In genomic region chr13:30006246-30006645, GRCh38 we compare ENCODE assay signal across 15 cellular contexts.
"Had no signal": no experiment of that assay in that cellular context is flagged by ENCODE, and none has a peak within 500 bp of the region (broad histone marks: within the 10 kb centered on the region; RNA-seq: fewer than 3 reads in every experiment).

No MANE protein-coding gene starts in this region.

- DNase-seq: activated CD4-positive, alpha-beta T cell treated with anti-CD3 and anti-CD28 coated beads for 1 hour; activated gamma-delta T cell; caudate nucleus; effector memory CD8-positive, alpha-beta T cell; immature natural killer cell; kidney glomerular epithelial cell; left ventricle myocardium inferior; mammary epithelial cell; stimulated activated naive B cell treated with anti-CD40 and anti-IgM and Interleukin-4, amounts not matched to agents 10 μg/mL and 1 μg/mL and 100 μg/mL, for 72 hours; tibial artery; WERI-Rb-1 had no signal

- H3K36me3 Mint-ChIP-seq: activated naive CD8-positive, alpha-beta T cell; brain; stimulated activated naive B cell treated with anti-CD40 and anti-IgM and Interleukin-4, amounts not matched to agents 10 μg/mL and 1 μg/mL and 100 μg/mL, for 72 hours had no signal

- H3K36me3 ChIP-seq: left ventricle myocardium inferior, tibial artery, WERI-Rb-1 had no signal

- H3K9me3 Mint-ChIP-seq: brain; effector memory CD8-positive, alpha-beta T cell; immature natural killer cell; neural crest cell; stimulated activated naive B cell treated with anti-CD40 and anti-IgM and Interleukin-4, amounts not matched to agents 10 μg/mL and 1 μg/mL and 100 μg/mL, for 72 hours had no signal

- H3K4me1 ChIP-seq: left ventricle myocardium inferior, tibial artery had no signal

- H3K27ac Mint-ChIP-seq: activated naive CD8-positive, alpha-beta T cell; brain; effector memory CD8-positive, alpha-beta T cell; progenitor cell of endocrine pancreas; stimulated activated naive B cell treated with anti-CD40 and anti-IgM and Interleukin-4, amounts not matched to agents 10 μg/mL and 1 μg/mL and 100 μg/mL, for 72 hours had no signal

- H3K27me3 Mint-ChIP-seq: activated naive CD8-positive, alpha-beta T cell had no signal

- H3K27me3 ChIP-seq: tibial artery had no signal

- H3K4me3 Mint-ChIP-seq: activated naive CD8-positive, alpha-beta T cell; brain; effector memory CD8-positive, alpha-beta T cell; immature natural killer cell; neural crest cell; stimulated activated naive B cell treated with anti-CD40 and anti-IgM and Interleukin-4, amounts not matched to agents 10 μg/mL and 1 μg/mL and 100 μg/mL, for 72 hours had no signal

- H3K4me3 ChIP-seq: left ventricle myocardium inferior, tibial artery had no signal

- H3K4me1 Mint-ChIP-seq: brain had no signal

- H3K9me3 ChIP-seq: left ventricle myocardium inferior, tibial artery had no signal

- H3K27ac ChIP-seq: left ventricle myocardium inferior, tibial artery, WERI-Rb-1 had no signal
